17 cellular contexts compared by ENCODE assay signal in genomic region chr11:35256296-35256695, GRCh38.
"Had no signal": no experiment of that assay in that cellular context is flagged by ENCODE, and none has a peak within 500 bp of the region (broad histone marks: within the 10 kb centered on the region; RNA-seq: fewer than 3 reads in every experiment).

No MANE protein-coding gene starts in this region.

- H3K27ac Mint-ChIP-seq: activated CD4-positive, alpha-beta memory T cell treated with anti-CD3 and anti-CD28 coated beads, Interleukin-2, amount 10 ng/mL, durations not matched to agents 7 days and 5 days; activated CD4-positive, alpha-beta T cell treated with anti-CD3 and anti-CD28 coated beads for 36 hours; endodermal cell; stimulated activated naive CD8-positive, alpha-beta T cell treated with anti-CD3 and anti-CD28 coated beads, Interleukin-15, Interleukin-2, amounts not matched to agents 100 ng/mL and 50 ng/mL, for 24 hours had no signal

- H3K9me3 ChIP-seq: body of pancreas, left lung, ovary had no signal

- DNase-seq: activated CD4-positive, alpha-beta memory T cell treated with anti-CD3 and anti-CD28 coated beads, Interleukin-2, amount 10 ng/mL, durations not matched to agents 7 days and 5 days; activated CD4-positive, alpha-beta T cell treated with anti-CD3 and anti-CD28 coated beads for 36 hours; activated CD8-positive, alpha-beta memory T cell treated with anti-CD3 and anti-CD28 coated beads, Interleukin-2, amount 50 U/mL, for 48 hours; body of pancreas; cerebellar nuclear complex; endodermal cell; erythroblast; islet precursor cell; left lung; ovary; stimulated activated CD4-positive, alpha-beta T cell treated with anti-CD3 and anti-CD28 coated beads, Interleukin-15, amount 100 ng/mL, for 24 hours; stimulated activated CD4-positive, alpha-beta T cell treated with anti-CD3 and anti-CD28 coated beads, Interleukin-4, amount 100 ng/mL, for 24 hours; T1000 had no signal

- H3K4me3 ChIP-seq: body of pancreas, left lung, ovary had no signal

- H3K9me3 Mint-ChIP-seq: activated CD4-positive, alpha-beta memory T cell treated with anti-CD3 and anti-CD28 coated beads, Interleukin-2, amount 10 ng/mL, durations not matched to agents 7 days and 5 days; dendritic cell treated with granulocyte-macrophage colony-stimulating factor and Interleukin-4, amounts not matched to agents 40 ng/mL and 50 ng/mL, for 4 days; endodermal cell; memory B cell; stimulated activated naive CD8-positive, alpha-beta T cell treated with anti-CD3 and anti-CD28 coated beads, Interleukin-15, Interleukin-2, amounts not matched to agents 100 ng/mL and 50 ng/mL, for 24 hours had no signal

- H3K27ac ChIP-seq: ovary, VCaP had no signal

- H3K27me3 Mint-ChIP-seq: activated CD4-positive, alpha-beta T cell treated with anti-CD3 and anti-CD28 coated beads for 36 hours; dendritic cell treated with granulocyte-macrophage colony-stimulating factor and Interleukin-4, amounts not matched to agents 40 ng/mL and 50 ng/mL, for 4 days; memory B cell had no signal

- ATAC-seq: activated CD4-positive, alpha-beta T cell treated with anti-CD3 and anti-CD28 coated beads for 36 hours; body of pancreas; left lung had no signal

- H3K36me3 ChIP-seq: left lung, ovary had no signal

- H3K4me3 Mint-ChIP-seq: activated CD4-positive, alpha-beta memory T cell treated with anti-CD3 and anti-CD28 coated beads, Interleukin-2, amount 10 ng/mL, durations not matched to agents 7 days and 5 days; activated CD4-positive, alpha-beta T cell treated with anti-CD3 and anti-CD28 coated beads for 36 hours; dendritic cell treated with granulocyte-macrophage colony-stimulating factor and Interleukin-4, amounts not matched to agents 40 ng/mL and 50 ng/mL, for 4 days; endodermal cell; stimulated activated naive CD8-positive, alpha-beta T cell treated with anti-CD3 and anti-CD28 coated beads, Interleukin-15, Interleukin-2, amounts not matched to agents 100 ng/mL and 50 ng/mL, for 24 hours had no signal

- H3K4me1 Mint-ChIP-seq: endodermal cell had no signal

- H3K27me3 ChIP-seq: body of pancreas, left lung, ovary had no signal

- H3K36me3 Mint-ChIP-seq: memory B cell had no signal
